Comparison of ENCODE assay signal across 1 cellular context in the genomic region with DNA sequence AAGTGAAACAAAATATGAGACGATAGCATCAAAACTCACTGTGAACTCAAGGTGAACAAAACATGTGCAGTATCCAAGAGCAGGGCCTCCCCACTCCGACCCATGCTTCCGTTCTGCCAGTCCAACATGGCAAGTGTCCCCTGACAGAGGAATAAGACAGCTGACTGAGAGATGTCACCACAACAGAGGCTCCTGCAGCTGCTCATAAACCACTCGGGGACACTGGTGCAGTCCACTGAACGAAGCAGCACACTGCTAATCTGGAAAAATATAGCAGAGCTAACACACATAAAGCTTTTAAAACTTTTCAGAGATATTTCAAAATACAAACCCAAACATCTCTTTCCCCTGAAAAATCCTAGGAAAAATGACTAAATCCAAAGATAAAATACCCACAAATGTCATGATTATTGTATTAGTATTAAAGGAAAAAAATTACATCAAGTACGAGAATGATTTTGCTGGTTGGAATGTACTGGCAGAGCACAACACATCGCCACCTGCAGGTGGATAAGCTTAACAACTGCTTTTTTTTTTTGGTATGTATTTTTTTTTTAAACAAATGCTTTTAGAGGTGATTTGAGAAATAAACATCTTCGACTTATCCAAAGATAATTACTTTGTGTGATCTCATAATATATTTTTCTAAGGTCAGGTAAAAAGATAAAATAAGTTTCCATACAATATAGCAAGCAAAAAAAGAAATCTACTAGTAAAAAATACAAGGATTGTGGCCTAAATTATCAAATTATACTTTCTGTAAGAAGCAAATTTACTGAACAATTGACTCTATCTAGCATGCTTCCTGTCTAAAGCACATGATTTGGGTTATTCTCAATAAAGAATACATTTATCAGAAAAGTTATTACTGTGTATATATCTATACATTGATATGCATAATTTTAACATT.
TF ChIP-seq lines count a peak whose summit lies in the region.

No MANE protein-coding gene starts in this region.

TF ChIP-seq in GM23338, 12 proteins besides CTCF, POLR2A, EP300 and RAD21 (continued from another document):
- TF ChIP-seq, protein P1, sequence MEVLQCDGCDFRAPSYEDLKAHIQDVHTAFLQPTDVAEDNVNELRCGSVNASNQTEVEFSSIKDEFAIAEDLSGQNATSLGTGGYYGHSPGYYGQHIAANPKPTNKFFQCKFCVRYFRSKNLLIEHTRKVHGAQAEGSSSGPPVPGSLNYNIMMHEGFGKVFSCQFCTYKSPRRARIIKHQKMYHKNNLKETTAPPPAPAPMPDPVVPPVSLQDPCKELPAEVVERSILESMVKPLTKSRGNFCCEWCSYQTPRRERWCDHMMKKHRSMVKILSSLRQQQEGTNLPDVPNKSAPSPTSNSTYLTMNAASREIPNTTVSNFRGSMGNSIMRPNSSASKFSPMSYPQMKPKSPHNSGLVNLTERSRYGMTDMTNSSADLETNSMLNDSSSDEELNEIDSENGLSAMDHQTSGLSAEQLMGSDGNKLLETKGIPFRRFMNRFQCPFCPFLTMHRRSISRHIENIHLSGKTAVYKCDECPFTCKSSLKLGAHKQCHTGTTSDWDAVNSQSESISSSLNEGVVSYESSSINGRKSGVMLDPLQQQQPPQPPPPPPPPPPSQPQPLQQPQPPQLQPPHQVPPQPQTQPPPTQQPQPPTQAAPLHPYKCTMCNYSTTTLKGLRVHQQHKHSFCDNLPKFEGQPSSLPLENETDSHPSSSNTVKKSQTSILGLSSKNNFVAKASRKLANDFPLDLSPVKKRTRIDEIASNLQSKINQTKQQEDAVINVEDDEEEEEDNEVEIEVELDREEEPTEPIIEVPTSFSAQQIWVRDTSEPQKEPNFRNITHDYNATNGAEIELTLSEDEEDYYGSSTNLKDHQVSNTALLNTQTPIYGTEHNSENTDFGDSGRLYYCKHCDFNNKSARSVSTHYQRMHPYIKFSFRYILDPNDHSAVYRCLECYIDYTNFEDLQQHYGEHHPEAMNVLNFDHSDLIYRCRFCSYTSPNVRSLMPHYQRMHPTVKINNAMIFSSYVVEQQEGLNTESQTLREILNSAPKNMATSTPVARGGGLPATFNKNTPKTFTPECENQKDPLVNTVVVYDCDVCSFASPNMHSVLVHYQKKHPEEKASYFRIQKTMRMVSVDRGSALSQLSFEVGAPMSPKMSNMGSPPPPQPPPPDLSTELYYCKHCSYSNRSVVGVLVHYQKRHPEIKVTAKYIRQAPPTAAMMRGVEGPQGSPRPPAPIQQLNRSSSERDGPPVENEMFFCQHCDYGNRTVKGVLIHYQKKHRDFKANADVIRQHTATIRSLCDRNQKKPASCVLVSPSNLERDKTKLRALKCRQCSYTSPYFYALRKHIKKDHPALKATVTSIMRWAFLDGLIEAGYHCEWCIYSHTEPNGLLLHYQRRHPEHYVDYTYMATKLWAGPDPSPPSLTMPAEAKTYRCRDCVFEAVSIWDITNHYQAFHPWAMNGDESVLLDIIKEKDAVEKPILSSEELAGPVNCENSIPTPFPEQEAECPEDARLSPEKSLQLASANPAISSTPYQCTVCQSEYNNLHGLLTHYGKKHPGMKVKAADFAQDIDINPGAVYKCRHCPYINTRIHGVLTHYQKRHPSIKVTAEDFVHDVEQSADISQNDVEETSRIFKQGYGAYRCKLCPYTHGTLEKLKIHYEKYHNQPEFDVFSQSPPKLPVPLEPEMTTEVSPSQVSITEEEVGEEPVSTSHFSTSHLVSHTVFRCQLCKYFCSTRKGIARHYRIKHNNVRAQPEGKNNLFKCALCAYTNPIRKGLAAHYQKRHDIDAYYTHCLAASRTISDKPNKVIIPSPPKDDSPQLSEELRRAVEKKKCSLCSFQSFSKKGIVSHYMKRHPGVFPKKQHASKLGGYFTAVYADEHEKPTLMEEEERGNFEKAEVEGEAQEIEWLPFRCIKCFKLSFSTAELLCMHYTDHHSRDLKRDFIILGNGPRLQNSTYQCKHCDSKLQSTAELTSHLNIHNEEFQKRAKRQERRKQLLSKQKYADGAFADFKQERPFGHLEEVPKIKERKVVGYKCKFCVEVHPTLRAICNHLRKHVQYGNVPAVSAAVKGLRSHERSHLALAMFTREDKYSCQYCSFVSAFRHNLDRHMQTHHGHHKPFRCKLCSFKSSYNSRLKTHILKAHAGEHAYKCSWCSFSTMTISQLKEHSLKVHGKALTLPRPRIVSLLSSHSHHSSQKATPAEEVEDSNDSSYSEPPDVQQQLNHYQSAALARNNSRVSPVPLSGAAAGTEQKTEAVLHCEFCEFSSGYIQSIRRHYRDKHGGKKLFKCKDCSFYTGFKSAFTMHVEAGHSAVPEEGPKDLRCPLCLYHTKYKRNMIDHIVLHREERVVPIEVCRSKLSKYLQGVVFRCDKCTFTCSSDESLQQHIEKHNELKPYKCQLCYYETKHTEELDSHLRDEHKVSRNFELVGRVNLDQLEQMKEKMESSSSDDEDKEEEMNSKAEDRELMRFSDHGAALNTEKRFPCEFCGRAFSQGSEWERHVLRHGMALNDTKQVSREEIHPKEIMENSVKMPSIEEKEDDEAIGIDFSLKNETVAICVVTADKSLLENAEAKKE (CRISPR knock-in tag; IDR thresholded peaks at IDR 0.05) = no peak
- TF ChIP-seq, protein P2, sequence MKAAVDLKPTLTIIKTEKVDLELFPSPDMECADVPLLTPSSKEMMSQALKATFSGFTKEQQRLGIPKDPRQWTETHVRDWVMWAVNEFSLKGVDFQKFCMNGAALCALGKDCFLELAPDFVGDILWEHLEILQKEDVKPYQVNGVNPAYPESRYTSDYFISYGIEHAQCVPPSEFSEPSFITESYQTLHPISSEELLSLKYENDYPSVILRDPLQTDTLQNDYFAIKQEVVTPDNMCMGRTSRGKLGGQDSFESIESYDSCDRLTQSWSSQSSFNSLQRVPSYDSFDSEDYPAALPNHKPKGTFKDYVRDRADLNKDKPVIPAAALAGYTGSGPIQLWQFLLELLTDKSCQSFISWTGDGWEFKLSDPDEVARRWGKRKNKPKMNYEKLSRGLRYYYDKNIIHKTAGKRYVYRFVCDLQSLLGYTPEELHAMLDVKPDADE (IDR thresholded peaks at IDR 0.05) = no peak
- no peak for TF ChIP-seq ZNF331 (CRISPR knock-in tag; IDR thresholded peaks at IDR 0.05; ENCODE audit: low read depth)
- TF ChIP-seq STAT1 (IDR thresholded peaks at IDR 0.05; ENCODE audit: unreplicated experiment) = no peak
- TF ChIP-seq POLR2AphosphoS5 (IDR thresholded peaks at IDR 0.05; ENCODE audit: low read depth) = no peak
TF ChIP-seq in GM23338: peak in this region for 0.
